ENCODE assay signal across 11 cellular contexts in genomic region chr6:56841751-56842150, GRCh38.
DNase-seq lines count a peak whose midpoint lies in the region; ATAC-seq, FAIRE-seq and TF ChIP-seq lines count a peak whose summit lies in the region.
"Had no signal": no experiment of that assay in that cellular context is flagged by ENCODE, and none has a peak within 500 bp of the region (broad histone marks: within the 10 kb centered on the region; RNA-seq: fewer than 3 reads in every experiment).

No MANE protein-coding gene starts in this region.

- POLR2A ChIA-PET in BJ (lab: Charles Lee) (no interaction called here), H1 (lab: Charles Lee; ENCODE audit: partially characterized antibody) (interaction anchor here (1.0 to 3.6 kb wide), 6 partner anchors 9 to 66 kb away, joined by 3 to 15 read pairs (median 3); no protein-coding TSS in a partner anchor)

- peaks cover 0 to 19% (median 9%) of the 10 kb centered on the region in 4 experiments; a peak in 2 of 7 replicates for H3K4me1 ChIP-seq in H1 (replicated peaks in 1 of 4; ENCODE audit: control insufficient read depth in 3 of 4, insufficient read depth in 4 of 4, low read length in 3 of 4)
- H3K4me1 ChIP-seq in mucosa of descending colon (ENCODE audit: low read depth): no peaks in the 10 kb centered on the region
- no peaks in the 10 kb centered on the region for H3K4me1 ChIP-seq in pancreas
- no peaks in the 10 kb centered on the region for H3K4me1 ChIP-seq in prostate gland (replicated peaks)

- CTCF ChIA-PET in BJ (lab: Yijun Ruan, JAX): interaction anchor here (1.4 to 2.6 kb wide), 4 partner anchors 10 to 204 kb away, joined by 4 to 11 read pairs (median 6); no protein-coding TSS in a partner anchor
- CTCF ChIA-PET in H1 (lab: Charles Lee; ENCODE audit: partially characterized antibody): interaction anchor here (0.7 to 1.8 kb wide), 7 partner anchors 8 to 138 kb away, joined by 3 to 8 read pairs (median 5); no protein-coding TSS in a partner anchor

- FAIRE-seq in H1 (lab: Jason Lieb, UNC) (no peak), pancreas (lab: Jason Lieb, UNC) (no peak)

- H3K27me3 ChIP-seq in BJ (ENCODE audit: control insufficient read depth, insufficient read depth, low read length) (no peaks in the 10 kb centered on the region), MG63 (no peaks in the 10 kb centered on the region), H1 (replicated peaks in 1 of 4; ENCODE audit: control insufficient read depth in 3 of 4, extremely low read depth in 1 of 4, insufficient read depth in 3 of 4, low read length in 3 of 4) (no peaks in the 10 kb centered on the region), pancreas (peaks cover 0 to 16% (median 4%) of the 10 kb centered on the region in 4 donors), prostate gland (replicated peaks; ENCODE audit: insufficient read depth) (no peaks in the 10 kb centered on the region)

- TF ChIP-seq RAD21 in H1 (IDR thresholded peaks at IDR 0.05 in 1 of 2, conservative IDR thresholded peaks at IDR 0.05 in 1 of 2; ENCODE audit: low read depth in 2 of 2, low read length in 2 of 2): no peak

- peak overlapping the region; percentile 87 to 99; a peak in 3 of 4 replicates for H3K4me2 ChIP-seq in H1 (ENCODE audit: insufficient read depth in 1 of 2, low read depth in 2 of 2, low read length in 2 of 2)

- H3K27me3 Mint-ChIP-seq in neural crest cell (ENCODE audit: low read depth): no peaks in the 10 kb centered on the region

- TF ChIP-seq EP300 in H1 (IDR thresholded peaks at IDR 0.05; ENCODE audit: borderline replicate concordance in 1 of 2, low read depth in 2 of 2, low read length in 2 of 2): no peak

- no peak overlapping the region for H3K18ac ChIP-seq in H1 (ENCODE audit: extremely low read depth, low read length)

- no peak overlapping the region for H3K27ac Mint-ChIP-seq in neural crest cell (ENCODE audit: unreplicated experiment)
- H3K27ac Mint-ChIP-seq: CD8-positive, alpha-beta T cell; stimulated activated naive CD8-positive, alpha-beta T cell treated with anti-CD3 and anti-CD28 coated beads, Interleukin-15, Interleukin-2, amounts not matched to agents 100 ng/mL and 50 ng/mL, for 24 hours had no signal

- H3K23me2 ChIP-seq in H1 (ENCODE audit: low read depth, low read length): peaks cover 7% of the 10 kb centered on the region

- no peak for ATAC-seq in mucosa of descending colon
- ATAC-seq in pancreas: no peak
- ATAC-seq: CD8-positive, alpha-beta T cell had no signal

- peak overlapping the region; percentile 97 for H3K4me3 Mint-ChIP-seq in neural crest cell

- DNase-seq in BJ (ENCODE audit: low read depth) (no peak), MG63 (no peak), H1 (ENCODE audit: low read depth in 1 of 2, low spot score in 2 of 2) (no peak), neural crest cell (ENCODE audit: low read depth, low spot score) (no peak), mucosa of descending colon (no peak), GM03348 (ENCODE audit: low spot score) (no peak), pancreas (no peak), prostate gland (ENCODE audit: low spot score) (no peak)
- DNase-seq: CD8-positive, alpha-beta T cell had no signal

- TF ChIP-seq POLR2A in H1 (IDR thresholded peaks at IDR 0.05; ENCODE audit: control extremely low read depth in 1 of 2, low read depth in 2 of 2, low read length in 2 of 2) (no peak), prostate gland (IDR thresholded peaks at IDR 0.05) (no peak)

- peak overlapping the region; percentile 82 for H3K4me3 ChIP-seq in BJ (ENCODE audit: low read depth, low read length)
- H3K4me3 ChIP-seq in MG63: peak overlapping the region; percentile 69
- H3K4me3 ChIP-seq in H1 (ENCODE audit: extremely low read depth in 1 of 4, insufficient read depth in 2 of 4, low read depth in 3 of 4, low read length in 4 of 4): peak overlapping the region in 3 of 4 experiments; percentile 91 to 98 (median 96); a peak in 6 of 8 replicates
- no peak overlapping the region for H3K4me3 ChIP-seq in mucosa of descending colon
- H3K4me3 ChIP-seq in pancreas: no peak overlapping the region
- H3K4me3 ChIP-seq in prostate gland: no peak overlapping the region

- H4K5ac ChIP-seq in H1 (ENCODE audit: insufficient read length, low read depth, low read length): no peak overlapping the region

- no peaks in the 10 kb centered on the region; the same call in 1 of the 2 replicates for H3K79me1 ChIP-seq in H1 (ENCODE audit: low read depth, low read length)

- H3K4me1 Mint-ChIP-seq in neural crest cell: peaks cover 54% of the 10 kb centered on the region

- no peaks in the 10 kb centered on the region for H3K36me3 Mint-ChIP-seq in neural crest cell (ENCODE audit: low read depth)
- H3K36me3 Mint-ChIP-seq: CD8-positive, alpha-beta T cell had no signal

- H3K9me3 ChIP-seq in MG63 (no peaks in the 10 kb centered on the region), H1 (ENCODE audit: insufficient read depth in 2 of 2, low read depth in 1 of 2, low read length in 1 of 2) (no peaks in the 10 kb centered on the region), mucosa of descending colon (no peaks in the 10 kb centered on the region), pancreas (no peaks in the 10 kb centered on the region), prostate gland (no peaks in the 10 kb centered on the region)

- no peak overlapping the region for H3K56ac ChIP-seq in H1 (replicated peaks; ENCODE audit: insufficient read length, low read depth, low read length)

- H2AK5ac ChIP-seq in H1 (ENCODE audit: low read depth, low read length): no peak overlapping the region

- H3K9ac ChIP-seq in H1 (replicated peaks in 1 of 4; ENCODE audit: extremely low read depth in 1 of 4, low read depth in 3 of 4, low read length in 3 of 4): no peak overlapping the region

- H3K14ac ChIP-seq in H1 (ENCODE audit: insufficient read length): no peak overlapping the region

- H3K27ac ChIP-seq in H1 (ENCODE audit: low read depth, low read length) (no peak overlapping the region), pancreas (peak overlapping the region in 1 of 4 donors; percentile 8), prostate gland (no peak overlapping the region)
- H3K27ac ChIP-seq: SK-N-MC had no signal

- TF ChIP-seq CTCF in BJ (IDR thresholded peaks at IDR 0.05; ENCODE audit: insufficient read depth, low read depth, low read length) (no peak), H1 (IDR thresholded peaks at IDR 0.05; ENCODE audit: control extremely low read depth in 1 of 3, insufficient read depth in 1 of 3, low read depth in 1 of 3, low read length in 3 of 3) (no peak), neural crest cell (conservative IDR thresholded peaks at IDR 0.05) (no peak), mucosa of descending colon (IDR thresholded peaks at IDR 0.05) (no peak), pancreas (IDR thresholded peaks at IDR 0.05) (no peak), prostate gland (IDR thresholded peaks at IDR 0.05) (no peak)

- peaks cover 7 to 83% of the 10 kb centered on the region in 2 experiments; a peak in 3 of 4 replicates for H3K79me2 ChIP-seq in H1 (ENCODE audit: control insufficient read depth in 1 of 2, insufficient read depth in 2 of 2, low read length in 2 of 2)

- no peak overlapping the region for H2AFZ ChIP-seq in H1 (ENCODE audit: low read length)

- no peak overlapping the region for H2BK120ac ChIP-seq in H1 (replicated peaks; ENCODE audit: low read depth, low read length)

- H3K4ac ChIP-seq in H1 (replicated peaks; ENCODE audit: insufficient read length, low read depth, low read length): no peak overlapping the region

- no peaks in the 10 kb centered on the region for H4K20me1 ChIP-seq in H1 (replicated peaks in 1 of 2; ENCODE audit: control insufficient read depth in 1 of 2, insufficient read depth in 2 of 2, low read length in 2 of 2)

- WGBS in H1 (ENCODE audit: extremely low coverage in 1 of 2, insufficient coverage in 1 of 2, insufficient read length in 1 of 2, insufficient replicate concordance in 2 of 2, low coverage in 1 of 2, low lambda C conversion rate in 2 of 2, missing lambda C conversion rate in 1 of 2), 2 experiments: 33% methylated on average over 1 of the region's 1 CpG; no CpG with 5 or more reads in 1 of the 2 experiments
- 58 to 68% methylated on average over 1 of the region's 1 CpG for WGBS in pancreas, 2 donors
- 63% methylated on average over 1 of the region's 1 CpG for WGBS in prostate gland

- H3K36me3 ChIP-seq in BJ (ENCODE audit: control insufficient read depth, insufficient read depth, low read length) (no peaks in the 10 kb centered on the region), MG63 (no peaks in the 10 kb centered on the region), H1 (ENCODE audit: control insufficient read depth in 2 of 4, insufficient read depth in 4 of 4, low read length in 3 of 4) (no peaks in the 10 kb centered on the region), mucosa of descending colon (ENCODE audit: low read depth) (no peaks in the 10 kb centered on the region), pancreas (no peaks in the 10 kb centered on the region), prostate gland (no peaks in the 10 kb centered on the region)

- H2BK12ac ChIP-seq in H1 (ENCODE audit: low read depth, low read length): no peak overlapping the region

- H4K91ac ChIP-seq in H1 (replicated peaks; ENCODE audit: insufficient read length, low read length): no peak overlapping the region

- no peak overlapping the region for H2BK5ac ChIP-seq in H1 (ENCODE audit: low read depth, low read length)

- peaks cover 3% of the 10 kb centered on the region for H3K9me3 Mint-ChIP-seq in neural crest cell
- H3K9me3 Mint-ChIP-seq: CD8-positive, alpha-beta T cell; stimulated activated naive CD8-positive, alpha-beta T cell treated with anti-CD3 and anti-CD28 coated beads, Interleukin-15, Interleukin-2, amounts not matched to agents 100 ng/mL and 50 ng/mL, for 24 hours had no signal

- no peak overlapping the region for H2BK15ac ChIP-seq in H1 (ENCODE audit: low read length)

- H2BK20ac ChIP-seq in H1 (ENCODE audit: low read length): no peak overlapping the region

- H3K23ac ChIP-seq in H1 (ENCODE audit: insufficient read length): no peak overlapping the region

- intact Hi-C loops in mucosa of descending colon (cut with DNase I, micrococcal nuclease): loop anchor here in 1 of 2 donors (10.0 kb wide), 1 partner anchor 207 kb away; no protein-coding TSS in a partner anchor
- intact Hi-C loops in pancreas (cut with DNase I): loop anchor here in 2 of 3 donors (5.0 to 10.0 kb wide), 2 partner anchors 127 to 199 kb away; partner anchors contain the start of gene DST (in 1 of the 2)
- intact Hi-C loops in prostate gland (cut with DNase I): loop anchor here (5.0 kb wide), 2 partner anchors 69 to 484 kb away; no protein-coding TSS in a partner anchor

- H4K8ac ChIP-seq in H1 (ENCODE audit: extremely low read depth, insufficient read depth, low read length): no peak overlapping the region

TF ChIP-seq in H1, 55 proteins besides CTCF, POLR2A, EP300 and RAD21 (continues in another document):
- TF ChIP-seq SP2 (IDR thresholded peaks at IDR 0.05; ENCODE audit: low read length): no peak
- TF ChIP-seq BCL11A (IDR thresholded peaks at IDR 0.05; ENCODE audit: low read depth in 2 of 2, low read length in 2 of 2): no peak
- no peak for TF ChIP-seq RBBP5 (IDR thresholded peaks at IDR 0.05; ENCODE audit: borderline replicate concordance, low read depth, low read length)

Comparison
In these comparisons a context has a peak if more than half of its experiments do, and no peak if none do; other contexts are left out.
1. H3K4me3 ChIP-seq: peak in BJ (single experiment), MG63 (single experiment) and H1 (3 of 4); none in mucosa of descending colon (single experiment), pancreas (0 of 4) and prostate gland (0 of 2).